In the genomic region with DNA sequence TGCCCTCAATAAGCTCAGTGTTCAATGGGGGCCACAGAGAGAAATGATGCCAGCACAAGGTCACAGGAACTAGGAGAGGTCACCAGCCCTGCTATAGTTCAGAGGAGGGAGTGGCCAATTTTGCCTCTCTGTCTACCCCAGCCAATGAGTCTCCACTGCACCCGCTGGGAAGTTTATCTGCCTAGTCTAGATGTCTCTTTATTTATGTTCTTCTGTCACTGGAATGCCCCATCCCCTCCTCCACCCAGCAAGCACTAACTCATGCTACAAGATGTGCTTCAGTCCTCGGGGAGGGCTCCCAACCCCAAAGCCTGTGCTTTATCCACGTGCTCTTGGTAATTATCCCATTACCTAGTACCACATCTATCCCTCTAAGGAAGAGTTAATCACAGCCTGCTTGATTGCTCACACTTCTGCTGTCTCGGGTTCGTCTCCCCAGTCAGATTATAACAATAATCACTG, we compare ENCODE assay signal across 15 cellular contexts. TPM values are rescaled to one million over a fixed set of nuclear protein-coding genes. Genes with fewer than 3 reads are reported as not detected.
DNase-seq lines count a peak whose midpoint lies in the region; ATAC-seq, FAIRE-seq and TF ChIP-seq lines count a peak whose summit lies in the region.
"Had no signal": no experiment of that assay in that cellular context is flagged by ENCODE, and none has a peak within 500 bp of the region (broad histone marks: within the 10 kb centered on the region; RNA-seq: fewer than 3 reads in every experiment).

No MANE protein-coding gene starts in this region.

- no peak for TF ChIP-seq RAD21 in K562 (CRISPR knock-in tag; conservative IDR thresholded peaks at IDR 0.05 in 1 of 2, IDR thresholded peaks at IDR 0.05 in 1 of 2)

- no peak overlapping the region for H3K4me3 Mint-ChIP-seq in activated naive CD8-positive, alpha-beta T cell treated with anti-CD3 and anti-CD28 coated beads, Interleukin-2, amount 50 U/mL, for 24 hours

- TF ChIP-seq EP300 in K562 (IDR thresholded peaks at IDR 0.05; ENCODE audit: low read length): peak; percentile 79

- H4K91ac ChIP-seq in mesenchymal stem cell (ENCODE audit: low read length): no peak overlapping the region

- H3K4me2 ChIP-seq in K562 (ENCODE audit: insufficient read depth, low read length) (peak overlapping the region; percentile 75), mesenchymal stem cell (ENCODE audit: low read length, poor library complexity, severe bottlenecking) (no peak overlapping the region)

- H3K27me3 ChIP-seq in K562 (ENCODE audit: control insufficient read depth in 2 of 2, insufficient read depth in 2 of 2, low read length in 2 of 2): no peaks in the 10 kb centered on the region
- H3K27me3 ChIP-seq in mesenchymal stem cell (ENCODE audit: control insufficient read depth in 1 of 2, insufficient read depth in 1 of 2, low read length in 2 of 2): no peaks in the 10 kb centered on the region

- H3K9me3 Mint-ChIP-seq in activated naive CD8-positive, alpha-beta T cell treated with anti-CD3 and anti-CD28 coated beads, Interleukin-2, amount 50 U/mL, for 24 hours: no peaks in the 10 kb centered on the region
- H3K9me3 Mint-ChIP-seq: nephron had no signal

- peak overlapping the region; percentile 3 to 31 for H3K18ac ChIP-seq in mesenchymal stem cell (ENCODE audit: low read depth in 1 of 2, low read length in 2 of 2)

- H3K36me3 ChIP-seq in K562 (ENCODE audit: control insufficient read depth, insufficient read depth, low read length) (peaks cover 5% of the 10 kb centered on the region; the same call in 2 of the 3 replicates), mesenchymal stem cell (ENCODE audit: control insufficient read depth in 1 of 2, insufficient read depth in 2 of 2, low read depth in 1 of 2, low read length in 2 of 2) (no peaks in the 10 kb centered on the region)

- WGBS in K562 (ENCODE audit: insufficient coverage, low coverage, missing lambda C conversion rate): 5% methylated on average over 5 of the region's 5 CpGs
- 6% methylated on average over 3 of the region's 5 CpGs for WGBS in mesenchymal stem cell

- H3K27ac ChIP-seq in K562 (ENCODE audit: extremely low read depth, low read depth, low read length) (peak overlapping the region; percentile 73), mesenchymal stem cell (ENCODE audit: low read length, poor library complexity, severe bottlenecking) (no peak overlapping the region)

- TF ChIP-seq CTCF in K562 (IDR thresholded peaks at IDR 0.05 in 2 of 3, conservative IDR thresholded peaks at IDR 0.05 in 1 of 3; ENCODE audit: insufficient read depth in 2 of 3, low read depth in 1 of 3, low read length in 3 of 3): no peak

- H3K23ac ChIP-seq in mesenchymal stem cell (ENCODE audit: low read length in 2 of 2): no peak overlapping the region

- POLR2A ChIA-PET in K562 (lab: Yijun Ruan, JAX): interaction anchor here (0.5 to 0.8 kb wide), 2 partner anchors 9 to 207 kb away, joined by 3 read pairs; no protein-coding TSS in a partner anchor

- no peak overlapping the region for H3K4ac ChIP-seq in mesenchymal stem cell (ENCODE audit: low read depth in 1 of 2, low read length in 2 of 2)

- no peak overlapping the region for H3K14ac ChIP-seq in mesenchymal stem cell (ENCODE audit: low read length in 2 of 2)

- peak; percentile 59 for TF ChIP-seq POLR2A in K562 (conservative IDR thresholded peaks at IDR 0.05)

- no TSS peak for BruUV-seq in K562 (replicated peaks; lab: Mats Ljungman, UMichigan)

- H3K79me2 ChIP-seq in K562 (ENCODE audit: control insufficient read depth, insufficient read depth, low read length): peaks cover 37% of the 10 kb centered on the region

- H3K9me3 ChIP-seq in K562 (replicated peaks; ENCODE audit: control insufficient read depth, insufficient read depth, low read depth, low read length) (no peaks in the 10 kb centered on the region), mesenchymal stem cell (ENCODE audit: control insufficient read depth, low read length) (no peaks in the 10 kb centered on the region)

- FAIRE-seq in K562 (lab: Jason Lieb, UNC): peak; percentile 98

- H3K4me1 Mint-ChIP-seq in activated naive CD8-positive, alpha-beta T cell treated with anti-CD3 and anti-CD28 coated beads, Interleukin-2, amount 50 U/mL, for 24 hours: peaks cover 21% of the 10 kb centered on the region

- intact Hi-C loops in K562 (cut with micrococcal nuclease): loop anchor here (5.0 kb wide), 1 partner anchor 62 kb away; no protein-coding TSS in a partner anchor

- H4K8ac ChIP-seq in mesenchymal stem cell (ENCODE audit: low read length): no peak overlapping the region

- no peak overlapping the region for H2BK120ac ChIP-seq in mesenchymal stem cell (ENCODE audit: low read depth, low read length)

- no peaks in the 10 kb centered on the region for H4K20me1 ChIP-seq in K562 (replicated peaks; ENCODE audit: control insufficient read depth, insufficient read depth, low read length)

- H3K4me1 ChIP-seq in K562 (replicated peaks in 1 of 2; ENCODE audit: control insufficient read depth in 2 of 2, insufficient read depth in 2 of 2, low read length in 2 of 2) (peaks cover 44 to 45% of the 10 kb centered on the region in 2 experiments), mesenchymal stem cell (ENCODE audit: control insufficient read depth, insufficient read depth, low read depth, low read length) (peaks cover 26% of the 10 kb centered on the region)

- no peaks in the 10 kb centered on the region for H3K27me3 Mint-ChIP-seq in activated naive CD8-positive, alpha-beta T cell treated with anti-CD3 and anti-CD28 coated beads, Interleukin-2, amount 50 U/mL, for 24 hours

- H3K4me3 ChIP-seq in K562: no peak overlapping the region
- H3K4me3 ChIP-seq in mesenchymal stem cell (ENCODE audit: insufficient read depth in 1 of 2, low read depth in 1 of 2, low read length in 2 of 2): no peak overlapping the region

- H3K27ac Mint-ChIP-seq in activated naive CD8-positive, alpha-beta T cell treated with anti-CD3 and anti-CD28 coated beads, Interleukin-2, amount 50 U/mL, for 24 hours: no peak overlapping the region

- H3K36me3 Mint-ChIP-seq in activated naive CD8-positive, alpha-beta T cell treated with anti-CD3 and anti-CD28 coated beads, Interleukin-2, amount 50 U/mL, for 24 hours (ENCODE audit: low read depth): no peaks in the 10 kb centered on the region

- in situ Hi-C loops in Caki2 (cut with HindIII; ENCODE audit: low pct_unique_long_range_greater_than_20kb, low sequenced_read_pairs) (no loop called here), K562 (cut with MboI) (no loop called here)

- H2BK15ac ChIP-seq in mesenchymal stem cell (ENCODE audit: low read depth, poor library complexity, severe bottlenecking): no peak overlapping the region

- peaks cover 19% of the 10 kb centered on the region for H3K79me1 ChIP-seq in mesenchymal stem cell (replicated peaks; ENCODE audit: low read length, poor library complexity, severe bottlenecking)

- peak; percentile 68 for ATAC-seq in K562
- no peak for ATAC-seq in activated naive CD8-positive, alpha-beta T cell treated with anti-CD3 and anti-CD28 coated beads, Interleukin-2, amount 50 U/mL, for 24 hours
- ATAC-seq: left colon had no signal

- no peak overlapping the region for H2AK5ac ChIP-seq in mesenchymal stem cell (ENCODE audit: low read length, severe bottlenecking)

- H2AFZ ChIP-seq in K562 (ENCODE audit: low read depth, low read length) (peak overlapping the region; percentile 84), mesenchymal stem cell (ENCODE audit: low read depth, low read length) (no peak overlapping the region)

- CTCF ChIA-PET in K562 (lab: Yijun Ruan, JAX; ENCODE audit: low intra/inter-chr PET ratio): interaction anchor here (0.6 kb wide), 1 partner anchor 53 kb away, joined by 3 read pairs; no protein-coding TSS in a partner anchor

- peak overlapping the region in 1 of 2 experiments; percentile 37 for H2BK12ac ChIP-seq in mesenchymal stem cell (ENCODE audit: low read length in 2 of 2)

- H3K9ac ChIP-seq in K562 (ENCODE audit: insufficient read depth in 1 of 2, low read depth in 2 of 2, low read length in 2 of 2) (peak overlapping the region in 1 of 2 experiments; percentile 48; a peak in 3 of 4 replicates), mesenchymal stem cell (ENCODE audit: low read length) (no peak overlapping the region)

- DNase-seq in Caki2 (ENCODE audit: low read depth) (peak; percentile 97), M059J (ENCODE audit: low read depth) (peak; percentile 97), K562 (ENCODE audit: extremely low read depth in 1 of 4, low spot score in 3 of 4) (peak; percentile 78 to 96 (median 85)), mesenchymal stem cell (peak; percentile 86), NK-92 (lab: John Stamatoyannopoulos, UW; ENCODE audit: unreplicated experiment) (no peak), HK-2 (ENCODE audit: unreplicated experiment) (no peak), SHP77 (lab: John Stamatoyannopoulos, UW) (no peak)
- no peak for DNase-seq in activated naive CD8-positive, alpha-beta T cell treated with anti-CD3 and anti-CD28 coated beads, Interleukin-2, amount 50 U/mL, for 24 hours
- DNase-seq: activated CD4-positive, alpha-beta T cell treated with anti-CD3 and anti-CD28 coated beads for 1 hour; activated T-cell treated with anti-CD3 and anti-CD28 coated beads, Interleukin-2, amount 50 U/mL, for 1 hour; left colon; NCI-H1436; SW 1271 had no signal

- H3K9me1 ChIP-seq in K562 (ENCODE audit: control insufficient read depth, insufficient read depth, low read length): no peaks in the 10 kb centered on the region

- no peak overlapping the region for H2BK5ac ChIP-seq in mesenchymal stem cell (ENCODE audit: low read depth, low read length, poor library complexity, severe bottlenecking)

RNA-seq across cellular contexts. Expression of gene HIP1, which starts 4.1 kb away (rescaled TPM):
- total RNA-seq in Caki2 (2014; rRNA removed; shearing (Covaris generic); ENCODE audit: low replicate concordance): 21.8 and 25.3 TPM in 2 replicates
- total RNA-seq in M059J (2014; rRNA removed; shearing (Covaris generic)): 20.5 and 43.3 TPM in 2 replicates
- total RNA-seq in K562 (2011; cell fraction: chromatin; rRNA removed; ENCODE audit: low replicate concordance): 47.3 and 47.4 TPM in 2 replicates
- 26.8 and 28.3 TPM in 2 replicates for total RNA-seq in K562 (2011; cell fraction: nucleolus; rRNA removed)
- 37.8 and 39.5 TPM in 2 replicates for total RNA-seq in K562 (2011; cell fraction: nucleoplasm; rRNA removed)
- total RNA-seq in K562 (2014; rRNA removed) (5.8 and 9.1 TPM in 2 replicates), K562 (2014; rRNA removed; fragmentation: Illumina TruSeq; extraction: Trizol) (7.7 and 8.3 TPM in 2 replicates), K562 (2015; rRNA removed; fragmentation: Illumina TruSeq; extraction: Trizol) (9.5 and 10.4 TPM in 2 replicates), K562 (2021) (13.7 and 14.3 TPM in 2 replicates)
- polyA plus RNA-seq in K562 (2011; rRNA removed) (8.5 and 12.3 TPM in 2 replicates), K562 (2014; fragmentation: Illumina TruSeq; extraction: Trizol) (11.8 and 12.1 TPM in 2 replicates), K562 (2014; fragmentation: Nextera tagmentation; extraction: Ambion mirVana) (1 to 10 TPM; 2.4 to 2.6 TPM), K562 (2014; rRNA removed) (8.4 and 9.5 TPM in 2 replicates)
- 10.5 and 17.5 TPM in 2 replicates for polyA plus RNA-seq in K562 (2011; cell fraction: cytosol; rRNA removed)
- 5.7 and 6.4 TPM in 2 replicates for polyA plus RNA-seq in K562 (2011; cell fraction: nucleus; rRNA removed)
- polyA plus RNA-seq in K562 (2012): 9.7 and 26.7 TPM in 2 replicates
- 15.6 and 28.2 TPM in 2 replicates for polyA minus RNA-seq in K562 (2011; rRNA and poly(A)+ RNA removed)
- 11.2 and 13.2 TPM in 2 replicates for polyA minus RNA-seq in K562 (2011; cell fraction: cytosol; rRNA and poly(A)+ RNA removed)
- 3.8 and 5.5 TPM in 2 replicates for polyA minus RNA-seq in K562 (2011; cell fraction: nucleus; rRNA and poly(A)+ RNA removed)
- 13.3 TPM for polyA plus RNA-seq in mesenchymal stem cell (2013, experiment 1 of 2)
- polyA plus RNA-seq in mesenchymal stem cell (2013, experiment 2 of 2): 11.6 TPM

RNA-seq across cellular contexts. Expression of gene CCL26, which starts 37.4 kb away (rescaled TPM):
- total RNA-seq in Caki2 (2014; rRNA removed; shearing (Covaris generic); ENCODE audit: low replicate concordance): not detected in 2 replicates
- total RNA-seq in M059J (2014; rRNA removed; shearing (Covaris generic)): 28.4 and 33.9 TPM in 2 replicates
- 1.6 TPM in 1 of 2 replicates, not detected in the other for total RNA-seq in K562 (2011; cell fraction: chromatin; rRNA removed; ENCODE audit: low replicate concordance)
- total RNA-seq in K562 (2011; cell fraction: nucleolus; rRNA removed): 1.3 and 3.2 TPM in 2 replicates
- 3.0 TPM in 1 of 2 replicates, not detected in the other for total RNA-seq in K562 (2011; cell fraction: nucleoplasm; rRNA removed)
- 3.0 and 9.1 TPM in 2 replicates for total RNA-seq in K562 (2014; rRNA removed)
- 5.9 and 8.9 TPM in 2 replicates for total RNA-seq in K562 (2014; rRNA removed; fragmentation: Illumina TruSeq; extraction: Trizol)
- total RNA-seq in K562 (2015; rRNA removed; fragmentation: Illumina TruSeq; extraction: Trizol): 8.2 and 9.1 TPM in 2 replicates
- total RNA-seq in K562 (2021): 8.1 and 8.4 TPM in 2 replicates
- 1.3 and 2.3 TPM in 2 replicates for polyA plus RNA-seq in K562 (2011; rRNA removed)
- 0.91 and 3.8 TPM in 2 replicates for polyA plus RNA-seq in K562 (2011; cell fraction: cytosol; rRNA removed)
- polyA plus RNA-seq in K562 (2011; cell fraction: nucleus; rRNA removed): 1.4 TPM in 1 of 2 replicates, not detected in the other
- 1.5 and 7.1 TPM in 2 replicates for polyA plus RNA-seq in K562 (2012)
- polyA plus RNA-seq in K562 (2014; fragmentation: Illumina TruSeq; extraction: Trizol): 5.5 and 7.2 TPM in 2 replicates
- 10 to 100 TPM; 21.8 to 26.8 TPM for polyA plus RNA-seq in K562 (2014; fragmentation: Nextera tagmentation; extraction: Ambion mirVana)
- polyA plus RNA-seq in K562 (2014; rRNA removed): 4.9 and 7.1 TPM in 2 replicates
- 1.8 TPM in 1 of 2 replicates, not detected in the other for polyA minus RNA-seq in K562 (2011; rRNA and poly(A)+ RNA removed)
- polyA minus RNA-seq in K562 (2011; cell fraction: cytosol; rRNA and poly(A)+ RNA removed): not detected in 2 replicates
- polyA minus RNA-seq in K562 (2011; cell fraction: nucleus; rRNA and poly(A)+ RNA removed): not detected in 2 replicates
- 2.6 TPM for polyA plus RNA-seq in mesenchymal stem cell (2013, experiment 1 of 2)
- 2.3 TPM for polyA plus RNA-seq in mesenchymal stem cell (2013, experiment 2 of 2)
- total RNA-seq: skeletal muscle tissue had no signal

Comparison
In these comparisons a context has a peak if more than half of its experiments do, and no peak if none do; other contexts are left out.
1. DNase-seq: peak in Caki2 (single experiment), M059J (single experiment), K562 (4 of 4) and mesenchymal stem cell (single experiment); none in NK-92 (single experiment), HK-2 (single experiment), activated naive CD8-positive, alpha-beta T cell treated with anti-CD3 and anti-CD28 coated beads, Interleukin-2, amount 50 U/mL, for 24 hours (single experiment) and SHP77 (0 of 2).